10 cellular contexts compared by ENCODE assay signal in the genomic region with DNA sequence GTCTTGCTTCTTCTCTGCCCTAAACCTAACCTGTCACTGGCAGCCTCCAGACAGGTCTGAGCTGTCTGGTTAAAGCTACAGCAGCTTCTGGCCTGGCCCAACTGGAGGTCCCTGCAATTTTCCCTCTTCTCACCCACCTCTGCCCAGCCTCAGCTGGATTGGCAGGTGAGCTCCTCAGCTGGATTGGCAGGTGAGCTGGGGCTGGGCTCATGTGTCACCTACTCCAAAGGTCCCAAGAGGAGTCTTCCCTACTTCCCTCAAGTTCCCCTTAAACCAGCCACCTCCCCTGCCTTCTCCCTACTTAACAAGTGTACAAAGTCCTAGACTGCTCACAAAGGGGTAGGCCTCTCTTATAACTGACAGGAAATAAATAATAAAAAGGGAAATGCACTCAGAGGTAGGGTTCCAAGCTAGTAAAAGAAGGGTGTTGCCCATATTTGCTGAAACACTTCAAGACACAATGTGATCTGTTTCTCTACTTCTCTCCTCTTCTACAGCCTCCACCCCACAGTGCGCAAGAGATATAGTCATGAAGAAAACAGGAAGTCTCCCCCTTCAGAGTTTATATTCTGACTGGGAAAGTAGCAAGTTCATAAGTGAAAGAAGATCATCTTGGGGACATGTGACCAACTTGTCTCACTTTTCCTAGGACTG. TPM values are rescaled to one million over a fixed set of nuclear protein-coding genes. Genes with fewer than 3 reads are reported as not detected.
DNase-seq lines count a peak whose midpoint lies in the region; ATAC-seq and TF ChIP-seq lines count a peak whose summit lies in the region.
"Had no signal": no experiment of that assay in that cellular context is flagged by ENCODE, and none has a peak within 500 bp of the region (broad histone marks: within the 10 kb centered on the region; RNA-seq: fewer than 3 reads in every experiment).

A gene with protein sequence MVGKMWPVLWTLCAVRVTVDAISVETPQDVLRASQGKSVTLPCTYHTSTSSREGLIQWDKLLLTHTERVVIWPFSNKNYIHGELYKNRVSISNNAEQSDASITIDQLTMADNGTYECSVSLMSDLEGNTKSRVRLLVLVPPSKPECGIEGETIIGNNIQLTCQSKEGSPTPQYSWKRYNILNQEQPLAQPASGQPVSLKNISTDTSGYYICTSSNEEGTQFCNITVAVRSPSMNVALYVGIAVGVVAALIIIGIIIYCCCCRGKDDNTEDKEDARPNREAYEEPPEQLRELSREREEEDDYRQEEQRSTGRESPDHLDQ (minus strand): TSS at position 89 of the 654 bp plus-strand sequence. CDS start 90 bp downstream, outside the sequence.

- H3K4me1 ChIP-seq in lower lobe of right lung: no peaks in the 10 kb centered on the region
- H3K4me1 ChIP-seq in aorta (ENCODE audit: control insufficient read depth in 1 of 2, insufficient read depth in 2 of 2, low read length in 2 of 2): no peaks in the 10 kb centered on the region

- intact Hi-C loops in lower lobe of right lung (cut with DNase I) (no loop called here), aorta (cut with DNase I) (no loop called here)

- TF ChIP-seq CTCF in lower lobe of right lung (IDR thresholded peaks at IDR 0.05): no peak

- H3K9me3 ChIP-seq in lower lobe of right lung: no peaks in the 10 kb centered on the region
- no peaks in the 10 kb centered on the region for H3K9me3 ChIP-seq in aorta (ENCODE audit: control insufficient read depth, low read length)

- H3K36me3 ChIP-seq in lower lobe of right lung (no peaks in the 10 kb centered on the region), aorta (ENCODE audit: control insufficient read depth in 1 of 2, insufficient read depth in 2 of 2, low read length in 1 of 2) (no peaks in the 10 kb centered on the region)

- no peak within 1 kb of the TSS for H3K4me3 ChIP-seq in lower lobe of right lung
- H3K4me3 ChIP-seq in aorta (ENCODE audit: low read length in 2 of 2): no peak within 1 kb of the TSS

- no peaks in the 10 kb centered on the region for H3K27me3 ChIP-seq in lower lobe of right lung (ENCODE audit: low read depth)
- no peaks in the 10 kb centered on the region for H3K27me3 ChIP-seq in aorta (ENCODE audit: control insufficient read depth in 1 of 2, insufficient read depth in 2 of 2, low read length in 1 of 2)

- ATAC-seq in HG02759 (IDR thresholded peaks at IDR 0.05; ENCODE audit: unreplicated experiment) (peak; percentile 56), lower lobe of right lung (peak; percentile 79 to 84), aorta (ENCODE audit: low FRiP score) (no peak), HG03139 (IDR thresholded peaks at IDR 0.05; ENCODE audit: unreplicated experiment) (no peak)

- H3K27ac ChIP-seq in lower lobe of right lung: peak within 1 kb of the TSS; percentile 75
- no peak within 1 kb of the TSS for H3K27ac ChIP-seq in aorta (ENCODE audit: low read depth in 1 of 2, low read length in 2 of 2)

- DNase-seq in GDM1 (lab: John Stamatoyannopoulos, UW) (peak; percentile 53), SKM-1 (lab: John Stamatoyannopoulos, UW; ENCODE audit: unreplicated experiment) (peak; percentile 78), lower lobe of right lung (no peak), aorta (no peak), NCI-H1105 treated with DMSO at 0.1 percent for 48 hours (lab: John Stamatoyannopoulos, UW) (no peak), GF-D8 (lab: John Stamatoyannopoulos, UW) (no peak)

- WGBS in aorta, 2 donors: 88 to 93% methylated on average over 1 of the region's 1 CpG

RNA-seq across cellular contexts. Expression of the gene that starts here (rescaled TPM):
- 3.6 TPM for total RNA-seq in lower lobe of right lung
- not detected for total RNA-seq in aorta
- polyA plus RNA-seq in aorta: 1 to 10 TPM in 1 of 2 donors, under 1 TPM in 1; 0.20 to 8.9 TPM
- total RNA-seq: fibroblast of lung, pulmonary artery endothelial cell had no signal
- polyA plus RNA-seq: fibroblast of lung had no signal

Comparison
In these comparisons a context has a peak if more than half of its experiments do, and no peak if none do; other contexts are left out.
1. DNase-seq: peak in GDM1 (single experiment) and SKM-1 (single experiment); none in lower lobe of right lung (single experiment), aorta (0 of 2), NCI-H1105 treated with DMSO at 0.1 percent for 48 hours (single experiment) and GF-D8 (single experiment).
2. ATAC-seq: peak in HG02759 (single experiment) and lower lobe of right lung (2 of 2); none in aorta (single experiment) and HG03139 (single experiment).